ENCODE assay signal across 8 cellular contexts in genomic region chr1:222618001-222618879, GRCh38. TPM values are rescaled to one million over a fixed set of nuclear protein-coding genes. Genes with fewer than 3 reads are reported as not detected.
DNase-seq lines count a peak whose midpoint lies in the region; ATAC-seq, FAIRE-seq and TF ChIP-seq lines count a peak whose summit lies in the region.

TSS of gene MIA3 (plus strand) at chr1:222618097. CDS start at chr1:222618111, 14 bp downstream.

- H3K18ac ChIP-seq in IMR-90 (ENCODE audit: low read depth, low read length) (peak within 1 kb of the TSS; percentile 1; the same call in 1 of the 2 replicates), trophoblast cell (ENCODE audit: low read length) (peak within 1 kb of the TSS; percentile 90)

- 1% methylated on average over 31 of the region's 81 CpGs; no CpG with 5 or more reads in 1 of the 2 experiments for WGBS in IMR-90 (ENCODE audit: extremely low coverage in 2 of 2, insufficient read length in 1 of 2), 2 experiments
- WGBS in SK-N-SH (ENCODE audit: low lambda C conversion rate) = 9% methylated on average over 11 of the region's 81 CpGs
- no CpG with 5 or more reads among the region's 81 CpGs for WGBS in trophoblast cell (ENCODE audit: extremely low coverage, insufficient coverage, insufficient read length)

- DNase-seq in DMS79 treated with DMSO at 0.1 percent for 48 hours (lab: John Stamatoyannopoulos, UW) = peak; percentile 50
- peak; percentile 10 for DNase-seq in IMR-90
- peak; percentile 97 for DNase-seq in SK-N-SH
- peak; percentile 90 for DNase-seq in Right ventricle myocardium superior
- peak in 1 of 2 donors; percentile 10 for DNase-seq in trophoblast cell
- peak; percentile 92 for DNase-seq in urothelium cell line (ENCODE audit: low spot score)

- H3K23ac ChIP-seq in IMR-90 (ENCODE audit: low read depth, low read length) (peak within 1 kb of the TSS; percentile 92), trophoblast cell (ENCODE audit: low read length) (no peak within 1 kb of the TSS)

- H2BK15ac ChIP-seq in IMR-90 (ENCODE audit: low read depth, low read length) = no peak within 1 kb of the TSS

- no peak within 1 kb of the TSS for H2BK12ac ChIP-seq in trophoblast cell (ENCODE audit: low read length)

- peak within 1 kb of the TSS; percentile 91 for H3K27ac Mint-ChIP-seq in activated naive CD8-positive, alpha-beta T cell

- H2BK120ac ChIP-seq in IMR-90 (ENCODE audit: low read depth, low read length) = peak within 1 kb of the TSS; percentile 42; the same call in 1 of the 2 replicates
- peak within 1 kb of the TSS; percentile 1 for H2BK120ac ChIP-seq in trophoblast cell (ENCODE audit: insufficient read depth, low read length, poor library complexity)

- H3K27me3 Mint-ChIP-seq in activated naive CD8-positive, alpha-beta T cell = peaks cover 8% of the 10 kb centered on the region

- H4K91ac ChIP-seq in IMR-90 (ENCODE audit: insufficient read depth, low read depth, low read length) (peak within 1 kb of the TSS; percentile 30), trophoblast cell (ENCODE audit: low read depth, low read length) (peak within 1 kb of the TSS; percentile 67)

- peaks cover 9 to 28% of the 10 kb centered on the region in 2 experiments; a peak in 3 of 4 replicates for H3K79me1 ChIP-seq in IMR-90 (ENCODE audit: low read depth in 1 of 2, low read length in 2 of 2)
- H3K79me1 ChIP-seq in trophoblast cell (ENCODE audit: low read length) = peaks cover 7% of the 10 kb centered on the region

- H3K27ac ChIP-seq in IMR-90 (ENCODE audit: insufficient read depth, low read length) = peak within 1 kb of the TSS; percentile 65
- peak within 1 kb of the TSS; percentile 53 to 79 for H3K27ac ChIP-seq in SK-N-SH (ENCODE audit: low read depth in 2 of 2, low read length in 1 of 2)
- H3K27ac ChIP-seq in trophoblast cell (ENCODE audit: low read depth, low read length) = no peak within 1 kb of the TSS

- H4K8ac ChIP-seq in IMR-90 (ENCODE audit: low read depth in 2 of 2, low read length in 2 of 2) (peak within 1 kb of the TSS; percentile 19 to 66), trophoblast cell (ENCODE audit: low read depth, low read length) (peak within 1 kb of the TSS; percentile 78)

- peak; percentile 55; the same call in 1 of the 2 replicates for TF ChIP-seq POLR2A in IMR-90 (IDR thresholded peaks at IDR 0.05; ENCODE audit: low read depth, low read length)

- H3K27me3 ChIP-seq in IMR-90 (ENCODE audit: control insufficient read depth, insufficient read depth, low read length) (no peaks in the 10 kb centered on the region), SK-N-SH (ENCODE audit: insufficient read depth) (no peaks in the 10 kb centered on the region), trophoblast cell (ENCODE audit: insufficient read depth, low read length) (no peaks in the 10 kb centered on the region)

- peaks cover under 1% of the 10 kb centered on the region for H3K36me3 Mint-ChIP-seq in activated naive CD8-positive, alpha-beta T cell

- H3K4me1 ChIP-seq in IMR-90 (ENCODE audit: control insufficient read depth, insufficient read depth, low read length) (peaks cover 7% of the 10 kb centered on the region), SK-N-SH (ENCODE audit: control insufficient read depth in 1 of 2, insufficient read depth in 2 of 2, low read depth in 1 of 2, low read length in 1 of 2) (peaks cover 5 to 10% of the 10 kb centered on the region in 2 experiments; a peak in 2 of 4 replicates), trophoblast cell (ENCODE audit: control insufficient read depth in 1 of 2, insufficient read depth in 2 of 2, low read length in 2 of 2) (peaks cover 0 to 9% of the 10 kb centered on the region in 2 experiments)

- peak within 1 kb of the TSS; percentile 62 for H3K9ac ChIP-seq in IMR-90 (ENCODE audit: low read depth, low read length)
- peak within 1 kb of the TSS; percentile 81; the same call in 1 of the 2 replicates for H3K9ac ChIP-seq in SK-N-SH
- peak within 1 kb of the TSS; percentile 79 for H3K9ac ChIP-seq in trophoblast cell (ENCODE audit: low read length)

- H3K9me3 Mint-ChIP-seq in activated naive CD8-positive, alpha-beta T cell (ENCODE audit: low read depth) = no peaks in the 10 kb centered on the region

- CTCF ChIA-PET in IMR-90 (lab: Yijun Ruan, JAX) (no interaction called here), SK-N-SH (lab: Yijun Ruan, JAX) (interaction anchor here (0.8 to 4.4 kb wide), 3 partner anchors 16 to 163 kb away, joined by 3 to 26 read pairs (median 26); no protein-coding TSS in a partner anchor)

- H4K5ac ChIP-seq in IMR-90 (ENCODE audit: low read depth, low read length) = peak within 1 kb of the TSS; percentile 68

- POLR2A ChIA-PET in IMR-90 (lab: Charles Lee; ENCODE audit: unreplicated experiment) (no interaction called here), SK-N-SH (lab: Yijun Ruan, JAX) (no interaction called here)

- H3K36me3 ChIP-seq in IMR-90 (ENCODE audit: control insufficient read depth, insufficient read depth, low read length) (peaks cover 2% of the 10 kb centered on the region), SK-N-SH (replicated peaks in 1 of 2; ENCODE audit: control insufficient read depth in 1 of 2, insufficient read depth in 2 of 2, low read length in 1 of 2) (peaks cover 4 to 17% of the 10 kb centered on the region in 2 experiments), trophoblast cell (ENCODE audit: control insufficient read depth in 1 of 2, insufficient read depth in 2 of 2, low read length in 2 of 2) (no peaks in the 10 kb centered on the region)

- in situ Hi-C loops in IMR-90 (cut with MboI; ENCODE audit: low sequenced_read_pairs) = no loop called here

- peak within 1 kb of the TSS; percentile 84 for H3K4me2 ChIP-seq in IMR-90 (ENCODE audit: low read depth, low read length)
- H3K4me2 ChIP-seq in SK-N-SH = peak within 1 kb of the TSS; percentile 93
- H3K4me2 ChIP-seq in trophoblast cell (ENCODE audit: low read length) = peak within 1 kb of the TSS; percentile 97

- no peaks in the 10 kb centered on the region for H3K9me2 ChIP-seq in SK-N-SH

- H3K9me3 ChIP-seq in IMR-90 (ENCODE audit: control insufficient read depth, insufficient read depth, low read length) (no peaks in the 10 kb centered on the region), SK-N-SH (no peaks in the 10 kb centered on the region), trophoblast cell (ENCODE audit: insufficient read depth, low read depth, low read length) (no peaks in the 10 kb centered on the region)

- peaks cover 26% of the 10 kb centered on the region for H3K79me2 ChIP-seq in SK-N-SH (ENCODE audit: insufficient read depth)
- H3K79me2 ChIP-seq in trophoblast cell (ENCODE audit: control insufficient read depth, insufficient read depth, low read length, poor library complexity) = peaks cover 3% of the 10 kb centered on the region

- TF ChIP-seq RAD21 in IMR-90 (IDR thresholded peaks at IDR 0.05; ENCODE audit: low read length) = no peak
- TF ChIP-seq RAD21 in SK-N-SH (IDR thresholded peaks at IDR 0.05; ENCODE audit: low read length) = no peak

- H3K14ac ChIP-seq in IMR-90 (replicated peaks; ENCODE audit: low read depth, low read length) (peak within 1 kb of the TSS; percentile 70), trophoblast cell (ENCODE audit: low read length) (peak within 1 kb of the TSS; percentile 83)

- ATAC-seq in GM21528 (IDR thresholded peaks at IDR 0.05; ENCODE audit: low FRiP score, unreplicated experiment) (peak; percentile 62), IMR-90 (ENCODE audit: low read depth) (peak; percentile 73), Right ventricle myocardium superior (ENCODE audit: poor library complexity) (peak; percentile 87)

- peak within 1 kb of the TSS; percentile 92 for H3K4me3 Mint-ChIP-seq in activated naive CD8-positive, alpha-beta T cell

- TF ChIP-seq EP300 in SK-N-SH (IDR thresholded peaks at IDR 0.05; ENCODE audit: borderline replicate concordance in 1 of 2, low read depth in 1 of 2, low read length in 1 of 2) = no peak

- no peak within 1 kb of the TSS for H3K56ac ChIP-seq in IMR-90 (ENCODE audit: extremely low read depth, insufficient read depth, low read length)

- H3K4me3 ChIP-seq in IMR-90 (ENCODE audit: insufficient read depth, low read depth, low read length) (peak within 1 kb of the TSS; percentile 90), SK-N-SH (ENCODE audit: low read depth in 2 of 2, low read length in 1 of 2) (peak within 1 kb of the TSS; percentile 86 to 99), trophoblast cell (ENCODE audit: low read depth, low read length) (peak within 1 kb of the TSS; percentile 96)

- H4K20me1 ChIP-seq in IMR-90 (ENCODE audit: insufficient read depth, low read length) (peaks cover 5% of the 10 kb centered on the region; the same call in 1 of the 2 replicates), SK-N-SH (ENCODE audit: insufficient read depth) (no peaks in the 10 kb centered on the region)

- no TSS peak for BruUV-seq in IMR-90 (replicated peaks; lab: Mats Ljungman, UMichigan)

- peak within 1 kb of the TSS; percentile 13; the same call in 1 of the 2 replicates for H2AK5ac ChIP-seq in IMR-90 (ENCODE audit: low read depth, low read length)
- H2AK5ac ChIP-seq in trophoblast cell (ENCODE audit: low read length) = no peak within 1 kb of the TSS

- H3K9me1 ChIP-seq in IMR-90 (ENCODE audit: insufficient read depth, low read length) = peaks cover 6% of the 10 kb centered on the region

- H2AK9ac ChIP-seq in IMR-90 (replicated peaks; ENCODE audit: low read depth, low read length, poor library complexity) = peak within 1 kb of the TSS; percentile 91

- dilution Hi-C loops in IMR-90 (cut with HindIII; ENCODE audit: low sequenced_read_pairs, unreplicated experiment) = no loop called here

- H3K4me1 Mint-ChIP-seq in activated naive CD8-positive, alpha-beta T cell (ENCODE audit: low read depth) = peaks cover 30% of the 10 kb centered on the region

- H2BK20ac ChIP-seq in IMR-90 (ENCODE audit: low read depth, low read length) = no peak within 1 kb of the TSS

- no peaks in the 10 kb centered on the region for H3F3A ChIP-seq in SK-N-SH (replicated peaks; ENCODE audit: insufficient read depth)

- H2AFZ ChIP-seq in IMR-90 (replicated peaks; ENCODE audit: low read length, poor library complexity) = peak within 1 kb of the TSS; percentile 94
- peak within 1 kb of the TSS; percentile 100 for H2AFZ ChIP-seq in SK-N-SH (ENCODE audit: low read depth)
- peak within 1 kb of the TSS; percentile 99 for H2AFZ ChIP-seq in trophoblast cell (ENCODE audit: insufficient read depth, low read length, poor library complexity)

- peak within 1 kb of the TSS; percentile 44 for H2BK5ac ChIP-seq in IMR-90 (ENCODE audit: low read depth, low read length, poor library complexity, severe bottlenecking)
- H2BK5ac ChIP-seq in trophoblast cell (ENCODE audit: low read depth, low read length, poor library complexity) = no peak within 1 kb of the TSS

- H3K4ac ChIP-seq in IMR-90 (ENCODE audit: low read depth, low read length) (peak within 1 kb of the TSS; percentile 89), trophoblast cell (ENCODE audit: low read depth, low read length) (peak within 1 kb of the TSS; percentile 10)

- intact Hi-C loops in IMR-90 (cut with micrococcal nuclease) = loop anchor here (2.0 kb wide), 1 partner anchor 71 kb away; no protein-coding TSS in a partner anchor
- intact Hi-C loops in Right ventricle myocardium superior (cut with DNase I) = no loop called here

- no peak for FAIRE-seq in urothelium cell line (lab: Jason Lieb, UNC)

- TF ChIP-seq CTCF in IMR-90 (conservative IDR thresholded peaks at IDR 0.05; ENCODE audit: low read depth, low read length) (no peak), SK-N-SH (IDR thresholded peaks at IDR 0.05) (no peak)

- peak within 1 kb of the TSS; percentile 35 for H4K12ac ChIP-seq in trophoblast cell (ENCODE audit: low read depth, low read length)

RNA-seq across cellular contexts. Expression of gene MIA3, which starts in this region (rescaled TPM):
- 35.0 and 43.3 TPM in 2 replicates for total RNA-seq in IMR-90 (2012; rRNA removed)
- polyA plus RNA-seq in IMR-90 (2012; rRNA removed) = 45.4 and 54.2 TPM in 2 replicates
- 42.5 and 46.9 TPM in 2 replicates for polyA plus RNA-seq in IMR-90 (2012; cell fraction: cytosol; rRNA removed)
- 169 and 205 TPM in 2 replicates for polyA plus RNA-seq in IMR-90 (2012; cell fraction: nucleus; rRNA removed; ENCODE audit: low replicate concordance)
- 47.0 and 51.4 TPM in 2 replicates for polyA plus RNA-seq in SK-N-SH (2012; rRNA removed)
- 15.9 and 24.8 TPM in 2 replicates for polyA plus RNA-seq in SK-N-SH (2012; cell fraction: cytosol; rRNA removed)
- 104 and 144 TPM in 2 replicates for polyA plus RNA-seq in SK-N-SH (2012; cell fraction: nucleus; rRNA removed)
- 49.2 TPM for total RNA-seq in Right ventricle myocardium superior
- 49.7 and 51.1 TPM in 2 replicates for polyA plus RNA-seq in trophoblast cell (2013)
